Comparison of ENCODE assay signal across 8 cellular contexts in genomic region chr9:107086460-107086859, GRCh38.
"Had no signal": no experiment of that assay in that cellular context is flagged by ENCODE, and none has a peak within 500 bp of the region (broad histone marks: within the 10 kb centered on the region; RNA-seq: fewer than 3 reads in every experiment).

No MANE protein-coding gene starts in this region.

- DNase-seq: GDM1, GF-D8 had no signal

- FAIRE-seq: G401.6, GM12878, GM12891, GM12892, GM18507, GM19239 had no signal

- ATAC-seq: GM12878 had no signal

- H3K4me3 ChIP-seq: GM12878 had no signal
